Comparison of ENCODE assay signal across 1 cellular context in the genomic region with DNA sequence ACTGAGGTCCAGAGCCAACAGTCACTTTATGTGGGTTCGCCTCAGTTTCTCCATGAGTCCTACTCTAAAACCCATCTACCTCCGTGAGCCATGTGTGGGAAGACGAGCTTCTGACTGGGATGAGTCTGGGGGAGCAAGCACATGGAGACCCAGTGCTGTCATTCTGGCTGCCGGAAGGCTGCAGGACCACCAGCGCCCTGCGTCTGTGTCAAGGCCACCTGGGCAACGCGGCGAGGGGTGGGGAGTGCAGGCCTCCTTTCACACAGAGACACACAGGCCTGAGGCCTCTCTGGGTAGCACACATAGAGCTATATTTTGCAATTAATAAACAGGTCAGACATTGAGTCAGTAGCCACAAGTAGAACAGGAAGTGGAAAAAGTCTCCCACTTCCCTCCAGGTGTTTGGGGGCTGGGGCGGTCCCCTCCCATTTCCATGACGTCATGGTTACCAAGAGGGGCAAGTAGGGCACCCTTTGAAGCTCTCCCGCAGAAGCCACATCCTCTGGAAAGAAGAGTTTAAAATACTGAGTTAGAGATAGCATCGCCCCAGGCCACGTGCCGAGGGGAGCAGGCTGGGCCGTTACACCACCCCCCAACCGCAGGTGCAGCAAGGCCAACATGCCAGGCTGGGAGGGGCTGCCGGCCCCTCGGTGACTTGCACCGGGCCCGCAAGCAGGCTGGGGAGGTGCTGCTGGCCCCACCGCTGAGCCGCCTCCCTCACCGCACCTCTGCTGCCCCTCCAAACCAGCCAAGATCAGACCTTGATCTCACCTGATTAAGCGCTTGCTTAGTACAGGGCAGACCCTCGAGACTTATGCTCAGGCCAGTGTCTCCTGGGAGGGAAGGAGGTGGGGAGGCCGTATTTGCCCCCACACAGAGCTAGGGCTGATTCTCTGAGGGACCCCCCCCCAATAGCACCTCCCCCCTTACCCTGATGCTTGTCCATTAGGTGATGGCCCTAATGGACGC.
A peak's percentile ranks its signal among the peaks of the same experiment; 100 is the strongest.
TF ChIP-seq lines count a peak whose summit lies in the region.

No MANE protein-coding gene starts in this region.

TF ChIP-seq in K562, 482 proteins besides CTCF, POLR2A, EP300 and RAD21 (continued from another document and continues in another):
- TF ChIP-seq TEAD4 (IDR thresholded peaks at IDR 0.05; ENCODE audit: low read length) (peak; percentile 38; the same call in 1 of the 2 replicates), TEAD4 (CRISPR knock-in tag; IDR thresholded peaks at IDR 0.05; ENCODE audit: borderline replicate concordance) (no peak), GABPA (tag; conservative IDR thresholded peaks at IDR 0.05; ENCODE audit: low read depth) (peak; percentile 81), NFXL1 (CRISPR knock-in tag; IDR thresholded peaks at IDR 0.05) (no peak), ZNF395 (CRISPR knock-in tag; IDR thresholded peaks at IDR 0.05) (no peak; the same call in 1 of the 2 replicates), ZNF197 (CRISPR knock-in tag; IDR thresholded peaks at IDR 0.05; ENCODE audit: low read depth) (no peak), GTF2F1 (IDR thresholded peaks at IDR 0.05; ENCODE audit: low read depth, low read length) (no peak), RNF2 (IDR thresholded peaks at IDR 0.05) (peak; percentile 93; the same call in 1 of the 2 replicates), MTA2 (IDR thresholded peaks at IDR 0.05; ENCODE audit: low read depth) (no peak), POLR3G (IDR thresholded peaks at IDR 0.05; ENCODE audit: extremely low read depth, insufficient read length, insufficient replicate concordance) (no peak), GABPB1 (CRISPR knock-in tag; IDR thresholded peaks at IDR 0.05) (0 out of 2 replicates have a peak, but pooled peaks have one; percentile 29), LEF1 (IDR thresholded peaks at IDR 0.05) (peak; percentile 42; the same call in 1 of the 2 replicates), FIP1L1 (IDR thresholded peaks at IDR 0.05; ENCODE audit: low read depth, low read length, poor library complexity, severe bottlenecking) (no peak), HDAC8 (tag; IDR thresholded peaks at IDR 0.05) (no peak), TCF7 (IDR thresholded peaks at IDR 0.05; ENCODE audit: borderline replicate concordance) (peak; percentile 90), BRCA1 (IDR thresholded peaks at IDR 0.05) (no peak), BRCA1 (CRISPR knock-in tag; IDR thresholded peaks at IDR 0.05) (no peak), RB1 (IDR thresholded peaks at IDR 0.05; ENCODE audit: low read depth) (no peak), VEZF1 (CRISPR knock-in tag; IDR thresholded peaks at IDR 0.05) (peak; percentile 81), ID3 (CRISPR knock-in tag; IDR thresholded peaks at IDR 0.05) (no peak), ID3 (tag; IDR thresholded peaks at IDR 0.05) (0 out of 2 replicates have a peak, but pooled peaks have one; percentile 20), CCAR2 (IDR thresholded peaks at IDR 0.05; ENCODE audit: low read depth, low read length) (no peak), HDGF (IDR thresholded peaks at IDR 0.05) (no peak), CLOCK (CRISPR knock-in tag; IDR thresholded peaks at IDR 0.05; ENCODE audit: borderline replicate concordance) (peak; percentile 56; the same call in 1 of the 2 replicates), ZFX (CRISPR knock-in tag; IDR thresholded peaks at IDR 0.05) (peak; percentile 37; the same call in 1 of the 2 replicates), CBFA2T2 (conservative IDR thresholded peaks at IDR 0.05) (peak; percentile 38; the same call in 1 of the 2 replicates), ELF1 (tag; IDR thresholded peaks at IDR 0.05) (no peak; the same call in 1 of the 2 replicates), DDX20 (tag; IDR thresholded peaks at IDR 0.05; ENCODE audit: low read depth) (no peak), ZNF253 (CRISPR knock-in tag; conservative IDR thresholded peaks at IDR 0.05) (no peak), BHLHE40 (IDR thresholded peaks at IDR 0.05; ENCODE audit: low read length) (peak; percentile 86), TCFL5 (CRISPR knock-in tag; conservative IDR thresholded peaks at IDR 0.05) (no peak), MECOM (CRISPR knock-in tag; IDR thresholded peaks at IDR 0.05) (no peak), ZNF445 (CRISPR knock-in tag; IDR thresholded peaks at IDR 0.05; ENCODE audit: low read depth) (no peak), ZNF274 (IDR thresholded peaks at IDR 0.05; ENCODE audit: borderline replicate concordance, low read depth, low read length) (no peak), CHCHD3 (CRISPR knock-in tag; IDR thresholded peaks at IDR 0.05) (no peak), JUNB (CRISPR knock-in tag; conservative IDR thresholded peaks at IDR 0.05) (peak; percentile 72), XRCC5 (IDR thresholded peaks at IDR 0.05; ENCODE audit: low read depth, low read length) (peak; percentile 25; the same call in 1 of the 2 replicates), RBFOX2 (IDR thresholded peaks at IDR 0.05; ENCODE audit: low read depth, low read length) (peak; percentile 56; the same call in 1 of the 2 replicates), BACH1 (tag; IDR thresholded peaks at IDR 0.05) (peak; percentile 52; the same call in 1 of the 2 replicates), SETDB1 (IDR thresholded peaks at IDR 0.05; ENCODE audit: low read length) (no peak), MIER1 (IDR thresholded peaks at IDR 0.05; ENCODE audit: low read depth) (no peak), TEAD1 (CRISPR knock-in tag; IDR thresholded peaks at IDR 0.05) (peak in 1 of 2 experiments; percentile 34; a peak in 1 of 4 replicates), ZNF76 (CRISPR knock-in tag; IDR thresholded peaks at IDR 0.05; ENCODE audit: borderline replicate concordance) (0 out of 2 replicates have a peak, but pooled peaks have one; percentile 40), CBFA2T3 (IDR thresholded peaks at IDR 0.05) (peak; percentile 39; the same call in 1 of the 2 replicates), ZNF175 (CRISPR knock-in tag; IDR thresholded peaks at IDR 0.05; ENCODE audit: low read depth) (peak; percentile 23; the same call in 1 of the 2 replicates), NR2C2 (CRISPR knock-in tag; IDR thresholded peaks at IDR 0.05) (no peak; the same call in 1 of the 2 replicates), NR2C2 (tag; IDR thresholded peaks at IDR 0.05) (peak; percentile 45; the same call in 1 of the 2 replicates)
- TF ChIP-seq, protein P1, sequence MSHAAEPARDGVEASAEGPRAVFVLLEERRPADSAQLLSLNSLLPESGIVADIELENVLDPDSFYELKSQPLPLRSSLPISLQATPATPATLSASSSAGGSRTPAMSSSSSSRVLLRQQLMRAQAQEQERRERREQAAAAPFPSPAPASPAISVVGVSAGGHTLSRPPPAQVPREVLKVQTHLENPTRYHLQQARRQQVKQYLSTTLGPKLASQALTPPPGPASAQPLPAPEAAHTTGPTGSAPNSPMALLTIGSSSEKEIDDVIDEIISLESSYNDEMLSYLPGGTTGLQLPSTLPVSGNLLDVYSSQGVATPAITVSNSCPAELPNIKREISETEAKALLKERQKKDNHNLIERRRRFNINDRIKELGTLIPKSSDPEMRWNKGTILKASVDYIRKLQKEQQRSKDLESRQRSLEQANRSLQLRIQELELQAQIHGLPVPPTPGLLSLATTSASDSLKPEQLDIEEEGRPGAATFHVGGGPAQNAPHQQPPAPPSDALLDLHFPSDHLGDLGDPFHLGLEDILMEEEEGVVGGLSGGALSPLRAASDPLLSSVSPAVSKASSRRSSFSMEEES (CRISPR knock-in tag; IDR thresholded peaks at IDR 0.05) = no peak
- TF ChIP-seq, protein P2, sequence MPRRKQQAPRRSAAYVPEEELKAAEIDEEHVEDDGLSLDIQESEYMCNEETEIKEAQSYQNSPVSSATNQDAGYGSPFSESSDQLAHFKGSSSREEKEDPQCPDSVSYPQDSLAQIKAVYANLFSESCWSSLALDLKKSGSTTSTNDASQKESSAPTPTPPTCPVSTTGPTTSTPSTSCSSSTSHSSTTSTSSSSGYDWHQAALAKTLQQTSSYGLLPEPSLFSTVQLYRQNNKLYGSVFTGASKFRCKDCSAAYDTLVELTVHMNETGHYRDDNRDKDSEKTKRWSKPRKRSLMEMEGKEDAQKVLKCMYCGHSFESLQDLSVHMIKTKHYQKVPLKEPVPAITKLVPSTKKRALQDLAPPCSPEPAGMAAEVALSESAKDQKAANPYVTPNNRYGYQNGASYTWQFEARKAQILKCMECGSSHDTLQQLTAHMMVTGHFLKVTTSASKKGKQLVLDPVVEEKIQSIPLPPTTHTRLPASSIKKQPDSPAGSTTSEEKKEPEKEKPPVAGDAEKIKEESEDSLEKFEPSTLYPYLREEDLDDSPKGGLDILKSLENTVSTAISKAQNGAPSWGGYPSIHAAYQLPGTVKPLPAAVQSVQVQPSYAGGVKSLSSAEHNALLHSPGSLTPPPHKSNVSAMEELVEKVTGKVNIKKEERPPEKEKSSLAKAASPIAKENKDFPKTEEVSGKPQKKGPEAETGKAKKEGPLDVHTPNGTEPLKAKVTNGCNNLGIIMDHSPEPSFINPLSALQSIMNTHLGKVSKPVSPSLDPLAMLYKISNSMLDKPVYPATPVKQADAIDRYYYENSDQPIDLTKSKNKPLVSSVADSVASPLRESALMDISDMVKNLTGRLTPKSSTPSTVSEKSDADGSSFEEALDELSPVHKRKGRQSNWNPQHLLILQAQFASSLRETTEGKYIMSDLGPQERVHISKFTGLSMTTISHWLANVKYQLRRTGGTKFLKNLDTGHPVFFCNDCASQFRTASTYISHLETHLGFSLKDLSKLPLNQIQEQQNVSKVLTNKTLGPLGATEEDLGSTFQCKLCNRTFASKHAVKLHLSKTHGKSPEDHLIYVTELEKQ (CRISPR knock-in tag; IDR thresholded peaks at IDR 0.05) = no peak
- TF ChIP-seq, protein P3, sequence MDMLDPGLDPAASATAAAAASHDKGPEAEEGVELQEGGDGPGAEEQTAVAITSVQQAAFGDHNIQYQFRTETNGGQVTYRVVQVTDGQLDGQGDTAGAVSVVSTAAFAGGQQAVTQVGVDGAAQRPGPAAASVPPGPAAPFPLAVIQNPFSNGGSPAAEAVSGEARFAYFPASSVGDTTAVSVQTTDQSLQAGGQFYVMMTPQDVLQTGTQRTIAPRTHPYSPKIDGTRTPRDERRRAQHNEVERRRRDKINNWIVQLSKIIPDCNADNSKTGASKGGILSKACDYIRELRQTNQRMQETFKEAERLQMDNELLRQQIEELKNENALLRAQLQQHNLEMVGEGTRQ (CRISPR knock-in tag; IDR thresholded peaks at IDR 0.05) = peak; percentile 59
- TF ChIP-seq, protein P4, sequence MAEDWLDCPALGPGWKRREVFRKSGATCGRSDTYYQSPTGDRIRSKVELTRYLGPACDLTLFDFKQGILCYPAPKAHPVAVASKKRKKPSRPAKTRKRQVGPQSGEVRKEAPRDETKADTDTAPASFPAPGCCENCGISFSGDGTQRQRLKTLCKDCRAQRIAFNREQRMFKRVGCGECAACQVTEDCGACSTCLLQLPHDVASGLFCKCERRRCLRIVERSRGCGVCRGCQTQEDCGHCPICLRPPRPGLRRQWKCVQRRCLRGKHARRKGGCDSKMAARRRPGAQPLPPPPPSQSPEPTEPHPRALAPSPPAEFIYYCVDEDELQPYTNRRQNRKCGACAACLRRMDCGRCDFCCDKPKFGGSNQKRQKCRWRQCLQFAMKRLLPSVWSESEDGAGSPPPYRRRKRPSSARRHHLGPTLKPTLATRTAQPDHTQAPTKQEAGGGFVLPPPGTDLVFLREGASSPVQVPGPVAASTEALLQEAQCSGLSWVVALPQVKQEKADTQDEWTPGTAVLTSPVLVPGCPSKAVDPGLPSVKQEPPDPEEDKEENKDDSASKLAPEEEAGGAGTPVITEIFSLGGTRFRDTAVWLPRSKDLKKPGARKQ (CRISPR knock-in tag; IDR thresholded peaks at IDR 0.05) = no peak
